ENCODE assay signal across 1 cellular context in the genomic region with DNA sequence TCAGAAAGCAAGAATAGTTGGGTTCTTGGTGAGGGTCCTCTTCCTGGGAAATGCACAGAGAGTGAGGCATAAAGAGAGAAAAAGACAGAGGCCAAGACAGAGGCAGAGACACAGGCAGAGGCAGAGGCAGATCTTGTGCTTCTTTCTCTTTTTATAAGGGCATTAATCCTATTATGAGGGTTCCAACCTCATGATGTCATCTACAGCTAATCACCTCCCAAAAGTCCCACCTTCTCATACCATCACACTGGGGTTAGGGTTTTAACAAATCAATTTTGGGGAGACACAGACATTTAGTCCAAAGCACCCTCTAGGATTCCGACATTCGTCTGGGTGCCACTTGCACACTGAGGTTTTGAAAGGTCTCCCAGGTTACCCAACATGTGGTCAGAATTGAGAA.
TF ChIP-seq lines count a peak whose summit lies in the region.

No MANE protein-coding gene starts in this region.

TF ChIP-seq in K562, 482 proteins besides CTCF, POLR2A, EP300 and RAD21:
- TF ChIP-seq ATF3 (IDR thresholded peaks at IDR 0.05), result peak; percentile 45
- TF ChIP-seq ATF3 (CRISPR knock-in tag; conservative IDR thresholded peaks at IDR 0.05), result no peak
- no peak for TF ChIP-seq STAT5B (CRISPR knock-in tag; IDR thresholded peaks at IDR 0.05)
- no peak for TF ChIP-seq BACH1 (tag; IDR thresholded peaks at IDR 0.05)
